In the genomic region with DNA sequence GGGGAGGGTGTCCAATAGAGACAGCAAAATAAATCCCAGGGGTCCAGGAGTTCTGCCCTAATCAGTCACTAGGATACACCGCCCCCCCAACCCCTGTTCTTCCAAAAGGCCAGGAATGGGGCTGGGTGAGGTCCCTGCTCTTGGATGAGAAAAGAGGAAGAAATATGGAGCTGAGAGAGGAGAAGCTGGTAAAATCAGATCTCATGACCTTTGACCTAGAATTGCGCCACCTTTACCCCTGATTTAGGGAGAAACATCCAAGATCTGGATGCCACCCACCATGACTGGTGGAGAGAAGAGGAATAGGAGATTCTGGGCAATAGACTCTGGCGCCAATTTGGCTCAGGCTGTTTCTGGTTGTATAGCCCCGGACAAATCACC, we compare ENCODE assay signal across 10 cellular contexts. TPM values are rescaled to one million over a fixed set of nuclear protein-coding genes. Genes with fewer than 3 reads are reported as not detected.
DNase-seq lines count a peak whose midpoint lies in the region; ATAC-seq and TF ChIP-seq lines count a peak whose summit lies in the region.
"Had no signal": no experiment of that assay in that cellular context is flagged by ENCODE, and none has a peak within 500 bp of the region (broad histone marks: within the 10 kb centered on the region; RNA-seq: fewer than 3 reads in every experiment).

No MANE protein-coding gene starts in this region.

- ATAC-seq in activated B cell treated with CpG ODN at 0.5 μM for 24 hours (ENCODE audit: low read depth): no peak
- ATAC-seq in thoracic aorta (ENCODE audit: insufficient number of reproducible peaks, low FRiP score, low read depth): no peak

- peak overlapping the region; percentile 79; the same call in 1 of the 2 replicates for H3K9ac ChIP-seq in iPS-20b (ENCODE audit: low read depth, low read length)

- intact Hi-C loops in activated B cell treated with CpG ODN at 0.5 μM for 24 hours (cut with micrococcal nuclease): no loop called here

- CTCF ChIA-PET in activated B cell treated with CpG ODN at 0.5 μM for 24 hours (lab: Charles Lee): no interaction called here

- H3K9me3 ChIP-seq in iPS-20b (ENCODE audit: insufficient read depth, low read depth, low read length) (no peaks in the 10 kb centered on the region), thoracic aorta (no peaks in the 10 kb centered on the region)

- H3K4me1 ChIP-seq in iPS-20b (ENCODE audit: insufficient read depth, low read length) (peaks cover 16% of the 10 kb centered on the region; the same call in 1 of the 2 replicates), thoracic aorta (ENCODE audit: control insufficient read depth in 1 of 2, low read depth in 2 of 2) (peaks cover 45 to 65% of the 10 kb centered on the region in 2 donors)

- H3K27ac Mint-ChIP-seq in activated T-cell treated with anti-CD3 and anti-CD28 coated beads, Interleukin-2, amount 50 U/mL, for 24 hours: peak overlapping the region; percentile 66
- H3K27ac Mint-ChIP-seq in activated B cell treated with CpG ODN at 0.5 μM for 24 hours: no peak overlapping the region

- H3K27me3 Mint-ChIP-seq in activated T-cell treated with anti-CD3 and anti-CD28 coated beads, Interleukin-2, amount 50 U/mL, for 24 hours: no peaks in the 10 kb centered on the region
- no peaks in the 10 kb centered on the region for H3K27me3 Mint-ChIP-seq in activated B cell treated with CpG ODN at 0.5 μM for 24 hours

- peaks cover 43% of the 10 kb centered on the region for H3K36me3 Mint-ChIP-seq in activated T-cell treated with anti-CD3 and anti-CD28 coated beads, Interleukin-2, amount 50 U/mL, for 24 hours (ENCODE audit: low read depth)
- H3K36me3 Mint-ChIP-seq in activated B cell treated with CpG ODN at 0.5 μM for 24 hours (ENCODE audit: low read depth): peaks cover 33% of the 10 kb centered on the region

- DNase-seq in activated T-cell treated with anti-CD3 and anti-CD28 coated beads, Interleukin-2, amount 50 U/mL, for 24 hours: no peak
- no peak for DNase-seq in activated T-cell treated with anti-CD3 and anti-CD28 coated beads for 4 hours
- DNase-seq in activated B cell treated with CpG ODN at 0.5 μM for 24 hours: no peak
- no peak for DNase-seq in thoracic aorta (ENCODE audit: low spot score)
- DNase-seq in DMS 273 (lab: John Stamatoyannopoulos, UW; ENCODE audit: unreplicated experiment): no peak
- no peak for DNase-seq in RKO (ENCODE audit: low spot score)
- no peak for DNase-seq in activated effector memory CD4-positive, alpha-beta T cell treated with anti-CD3 and anti-CD28 coated beads, Interleukin-2, amount 50 U/mL, for 16 hours

- H3K27me3 ChIP-seq in iPS-20b (ENCODE audit: insufficient read depth, low read length) (no peaks in the 10 kb centered on the region), thoracic aorta (replicated peaks; ENCODE audit: insufficient read depth) (no peaks in the 10 kb centered on the region)

- peak overlapping the region; percentile 85; the same call in 1 of the 2 replicates for H3K4me3 ChIP-seq in iPS-20b (ENCODE audit: low read length)
- peak overlapping the region; percentile 82 for H3K4me3 ChIP-seq in thoracic aorta

- H3K4me3 Mint-ChIP-seq in activated T-cell treated with anti-CD3 and anti-CD28 coated beads, Interleukin-2, amount 50 U/mL, for 24 hours: peak overlapping the region; percentile 99
- peak overlapping the region; percentile 81 for H3K4me3 Mint-ChIP-seq in activated B cell treated with CpG ODN at 0.5 μM for 24 hours

- TF ChIP-seq CTCF in activated B cell treated with CpG ODN at 0.5 μM for 24 hours (IDR thresholded peaks at IDR 0.05) (no peak), thoracic aorta (IDR thresholded peaks at IDR 0.05) (no peak)

- POLR2A ChIA-PET in activated B cell treated with CpG ODN at 0.5 μM for 24 hours (lab: Charles Lee): no interaction called here

- no peaks in the 10 kb centered on the region for H3K9me3 Mint-ChIP-seq in activated T-cell treated with anti-CD3 and anti-CD28 coated beads, Interleukin-2, amount 50 U/mL, for 24 hours
- H3K9me3 Mint-ChIP-seq in activated B cell treated with CpG ODN at 0.5 μM for 24 hours: no peaks in the 10 kb centered on the region

- H3K4me1 Mint-ChIP-seq in activated T-cell treated with anti-CD3 and anti-CD28 coated beads, Interleukin-2, amount 50 U/mL, for 24 hours (ENCODE audit: low read depth): peaks cover 53% of the 10 kb centered on the region
- H3K4me1 Mint-ChIP-seq in activated B cell treated with CpG ODN at 0.5 μM for 24 hours: peaks cover 62% of the 10 kb centered on the region

- H3K27ac ChIP-seq in iPS-20b (ENCODE audit: low read length) (peak overlapping the region; percentile 80), thoracic aorta (peak overlapping the region; percentile 92 to 97)
- H3K27ac ChIP-seq: HL-60 had no signal

- peaks cover 37% of the 10 kb centered on the region for H3K36me3 ChIP-seq in iPS-20b (ENCODE audit: insufficient read depth, low read depth, low read length)
- H3K36me3 ChIP-seq in thoracic aorta: peaks cover 24% of the 10 kb centered on the region

RNA-seq across cellular contexts. Expression of a gene that starts 0.7 kb away (rescaled TPM):
- total RNA-seq in activated B cell treated with CpG ODN at 0.5 μM for 24 hours (4.5 and 5.7 TPM in 2 replicates), thoracic aorta (10 to 100 TPM; 14.3 to 15.6 TPM)

RNA-seq across cellular contexts. Expression of a gene that starts 1.9 kb away (rescaled TPM):
- total RNA-seq in activated B cell treated with CpG ODN at 0.5 μM for 24 hours (3,324 and 3,891 TPM in 2 replicates), thoracic aorta (1,000 to 10,000 TPM; 1,315 to 2,278 TPM)

RNA-seq across cellular contexts. Expression of a gene that starts 27.6 kb away (rescaled TPM):
- not detected in 2 replicates for total RNA-seq in activated B cell treated with CpG ODN at 0.5 μM for 24 hours
- 10 to 100 TPM; 13.9 to 14.3 TPM for total RNA-seq in thoracic aorta

RNA-seq across cellular contexts. Expression of a gene that starts 32.2 kb away (rescaled TPM):
- total RNA-seq in activated B cell treated with CpG ODN at 0.5 μM for 24 hours (not detected in 2 replicates), thoracic aorta (under 1 TPM in 1 of 2 donors, not detected in 1; 0.27 TPM)
- total RNA-seq: myocyte had no signal

RNA-seq across cellular contexts. Expression of a gene that starts 46.7 kb away (rescaled TPM):
- total RNA-seq in activated B cell treated with CpG ODN at 0.5 μM for 24 hours (not detected in 2 replicates), thoracic aorta (10 to 100 TPM in 1 of 2 donors, 1 to 10 TPM in 1; 7.0 to 13.9 TPM)

Comparison
In these comparisons a context has a peak if more than half of its experiments do, and no peak if none do; other contexts are left out.
1. RNA of a gene that starts 27.6 kb away (total RNA-seq): 13.9 to 14.3 TPM in thoracic aorta; not detected in activated B cell treated with CpG ODN at 0.5 μM for 24 hours; every median in the first group is over 10 times any median in the second.